29 cellular contexts compared by ENCODE assay signal in the genomic region with DNA sequence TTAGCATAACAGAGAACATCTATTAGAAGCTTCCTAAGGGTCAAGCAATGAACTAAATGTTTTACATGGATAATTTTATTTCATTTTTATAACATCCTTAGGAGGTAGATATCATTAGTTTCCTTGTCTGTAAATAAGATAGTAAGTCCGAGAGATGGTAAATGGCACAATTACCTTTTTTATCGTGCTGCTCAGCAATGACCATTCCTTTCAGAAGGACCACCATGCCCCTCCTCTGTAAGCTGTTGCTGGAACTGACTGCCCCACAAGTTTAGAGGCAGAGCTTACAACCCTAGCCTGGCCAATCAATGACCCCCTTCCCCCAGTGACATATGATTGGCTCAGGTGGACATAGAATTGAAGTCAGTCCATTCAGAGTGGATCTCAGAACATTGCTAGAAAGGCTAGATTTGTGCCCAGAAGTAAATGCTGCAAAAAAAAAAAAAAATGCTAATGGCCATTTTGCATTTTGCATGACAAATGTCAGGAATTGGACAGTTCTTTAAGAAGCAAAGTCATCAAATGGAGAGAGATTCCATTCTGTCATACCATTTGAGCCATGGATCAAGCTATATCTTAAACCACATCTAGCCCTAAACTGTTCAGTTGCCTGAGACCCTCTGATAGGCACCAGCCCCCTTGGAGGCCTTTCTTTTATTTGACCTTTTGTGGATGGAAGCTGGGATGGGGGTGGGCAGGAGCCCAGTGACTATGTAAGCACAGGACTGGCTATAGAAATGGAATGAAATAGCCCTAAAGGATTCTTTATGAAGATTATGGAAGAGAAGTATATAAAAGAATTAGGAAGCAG.
"Had no signal": no experiment of that assay in that cellular context is flagged by ENCODE, and none has a peak within 500 bp of the region (broad histone marks: within the 10 kb centered on the region; RNA-seq: fewer than 3 reads in every experiment).

No MANE protein-coding gene starts in this region.

- H3K36me3 ChIP-seq: esophagus squamous epithelium, heart right ventricle, left lung, neural progenitor cell, right lobe of liver, thoracic aorta, tibial nerve, upper lobe of left lung had no signal

- DNase-seq: effector memory CD8-positive, alpha-beta T cell; erythroblast; esophagus squamous epithelium; foreskin melanocyte; glutamatergic neuron; heart right ventricle; hippocampal formation; left cardiac atrium; left lung; mesenchymal stem cell; mucosa of descending colon; naive B cell; right lobe of liver; small intestine; stimulated activated CD4-positive, alpha-beta T cell treated with anti-CD3 and anti-CD28 coated beads, Interleukin-15, amount 100 ng/mL, for 24 hours; stimulated activated CD4-positive, alpha-beta T cell treated with anti-CD3 and anti-CD28 coated beads, Interleukin-2, amount 100 ng/mL, for 48 hours; stimulated activated naive B cell treated with anti-CD40 and anti-IgM and Interleukin-4, amounts not matched to agents 10 μg/mL and 1 μg/mL and 100 μg/mL, for 72 hours; upper lobe of left lung had no signal

- FAIRE-seq: endometrium, islet of Langerhans, small intestine, urothelium cell line had no signal

- H3K27me3 ChIP-seq: esophagus squamous epithelium, heart right ventricle, left lung, neural progenitor cell, right lobe of liver, tibial nerve, upper lobe of left lung had no signal

- H3K4me1 Mint-ChIP-seq: mesothelial cell of epicardium had no signal

- H3K79me2 ChIP-seq: parathyroid adenoma had no signal

- H3K27ac ChIP-seq: esophagus squamous epithelium, heart right ventricle, left lung, neural progenitor cell, parathyroid adenoma, right lobe of liver, thoracic aorta, tibial nerve, upper lobe of left lung had no signal

- H3K4me3 ChIP-seq: esophagus squamous epithelium, heart right ventricle, left lung, mucosa of descending colon, neural progenitor cell, right lobe of liver, thoracic aorta, tibial nerve, upper lobe of left lung had no signal

- H3K4me3 Mint-ChIP-seq: effector memory CD8-positive, alpha-beta T cell; mesothelial cell of epicardium; naive B cell; natural killer cell treated with Interleukin-12 subunit alpha and Interleukin-12 subunit beta and Interleukin-15 and Interleukin-18, amount 100 ng/mL, for 72 hours; neural progenitor cell; stimulated activated naive B cell treated with anti-CD40 and anti-IgM and Interleukin-4, amounts not matched to agents 10 μg/mL and 1 μg/mL and 100 μg/mL, for 72 hours; stimulated activated naive CD8-positive, alpha-beta T cell treated with anti-CD3 and anti-CD28 coated beads, Interleukin-15, Interleukin-2, amounts not matched to agents 100 ng/mL and 50 ng/mL, for 24 hours had no signal

- H3K4me2 ChIP-seq: neural progenitor cell had no signal

- H3K9me3 Mint-ChIP-seq: mesothelial cell of epicardium; natural killer cell treated with Interleukin-12 subunit alpha and Interleukin-12 subunit beta and Interleukin-15 and Interleukin-18, amount 100 ng/mL, for 72 hours; neural progenitor cell; stimulated activated naive CD8-positive, alpha-beta T cell treated with anti-CD3 and anti-CD28 coated beads, Interleukin-15, Interleukin-2, amounts not matched to agents 100 ng/mL and 50 ng/mL, for 24 hours had no signal

- ATAC-seq: effector memory CD8-positive, alpha-beta T cell; heart right ventricle; left cardiac atrium; left lung; mucosa of descending colon; natural killer cell treated with Interleukin-12 subunit alpha and Interleukin-12 subunit beta and Interleukin-15 and Interleukin-18, amount 100 ng/mL, for 72 hours; right lobe of liver; stimulated activated naive B cell treated with anti-CD40 and anti-IgM and Interleukin-4, amounts not matched to agents 10 μg/mL and 1 μg/mL and 100 μg/mL, for 72 hours had no signal

- H3K27ac Mint-ChIP-seq: effector memory CD8-positive, alpha-beta T cell; mesothelial cell of epicardium; naive B cell; natural killer cell treated with Interleukin-12 subunit alpha and Interleukin-12 subunit beta and Interleukin-15 and Interleukin-18, amount 100 ng/mL, for 72 hours; neural progenitor cell; progenitor cell of endocrine pancreas; stimulated activated naive B cell treated with anti-CD40 and anti-IgM and Interleukin-4, amounts not matched to agents 10 μg/mL and 1 μg/mL and 100 μg/mL, for 72 hours; stimulated activated naive CD8-positive, alpha-beta T cell treated with anti-CD3 and anti-CD28 coated beads, Interleukin-15, Interleukin-2, amounts not matched to agents 100 ng/mL and 50 ng/mL, for 24 hours had no signal

- H3K9ac ChIP-seq: neural progenitor cell, parathyroid adenoma had no signal

- H3K27me3 Mint-ChIP-seq: effector memory CD8-positive, alpha-beta T cell; natural killer cell treated with Interleukin-12 subunit alpha and Interleukin-12 subunit beta and Interleukin-15 and Interleukin-18, amount 100 ng/mL, for 72 hours; stimulated activated naive CD8-positive, alpha-beta T cell treated with anti-CD3 and anti-CD28 coated beads, Interleukin-15, Interleukin-2, amounts not matched to agents 100 ng/mL and 50 ng/mL, for 24 hours had no signal

- H3K36me3 Mint-ChIP-seq: mesothelial cell of epicardium; naive B cell; natural killer cell treated with Interleukin-12 subunit alpha and Interleukin-12 subunit beta and Interleukin-15 and Interleukin-18, amount 100 ng/mL, for 72 hours; neural progenitor cell; stimulated activated naive B cell treated with anti-CD40 and anti-IgM and Interleukin-4, amounts not matched to agents 10 μg/mL and 1 μg/mL and 100 μg/mL, for 72 hours had no signal

- H3K9me3 ChIP-seq: esophagus squamous epithelium, left lung, mucosa of descending colon, right lobe of liver, thoracic aorta, upper lobe of left lung had no signal

- H3K4me1 ChIP-seq: esophagus squamous epithelium, heart right ventricle, left lung, neural progenitor cell, parathyroid adenoma, tibial nerve, upper lobe of left lung had no signal

- H2AFZ ChIP-seq: neural progenitor cell, parathyroid adenoma had no signal
